10 cellular contexts compared by ENCODE assay signal in genomic region chr10:16967000-16967865, GRCh38.
DNase-seq lines count a peak whose midpoint lies in the region; ATAC-seq and TF ChIP-seq lines count a peak whose summit lies in the region.
"Had no signal": no experiment of that assay in that cellular context is flagged by ENCODE, and none has a peak within 500 bp of the region (broad histone marks: within the 10 kb centered on the region; RNA-seq: fewer than 3 reads in every experiment).

No MANE protein-coding gene starts in this region.

- H3K27ac Mint-ChIP-seq in nephron = peak overlapping the region; percentile 84 to 98 (median 92)

- TF ChIP-seq CTCF in AG10803 (conservative IDR thresholded peaks at IDR 0.05; ENCODE audit: low read length) (no peak), nephron (IDR thresholded peaks at IDR 0.05; ENCODE audit: unreplicated experiment in 3 of 3) (no peak), WERI-Rb-1 (IDR thresholded peaks at IDR 0.05; ENCODE audit: low read depth, low read length) (no peak)

- H3K36me3 ChIP-seq in WERI-Rb-1 = no peaks in the 10 kb centered on the region
- H3K36me3 ChIP-seq: thoracic aorta had no signal

- H3K36me3 Mint-ChIP-seq in nephron (ENCODE audit: low read depth) = no peaks in the 10 kb centered on the region

- peaks cover 63% of the 10 kb centered on the region for H3K4me1 Mint-ChIP-seq in nephron

- H3K4me3 Mint-ChIP-seq in nephron = no peak overlapping the region

- no peak for ATAC-seq in HG03469 (IDR thresholded peaks at IDR 0.05; ENCODE audit: unreplicated experiment)

- H3K27ac ChIP-seq in WERI-Rb-1 = no peak overlapping the region
- H3K27ac ChIP-seq: KMS-11 had no signal

- H3K9me3 ChIP-seq in WERI-Rb-1 (ENCODE audit: severe bottlenecking) = no peaks in the 10 kb centered on the region
- H3K9me3 ChIP-seq: thoracic aorta had no signal

- H3K27me3 Mint-ChIP-seq in nephron (ENCODE audit: low read depth) = no peaks in the 10 kb centered on the region

- H3K27me3 ChIP-seq in WERI-Rb-1 (ENCODE audit: insufficient read depth, low read depth, severe bottlenecking) = no peaks in the 10 kb centered on the region

- DNase-seq in AG10803 (ENCODE audit: low read depth) = peak; percentile 85
- DNase-seq in LHCN-M2 (ENCODE audit: low read depth) = peak; percentile 76
- peak; percentile 88 for DNase-seq in dedifferentiated amniotic fluid mesenchymal stem cell (ENCODE audit: extremely low spot score)
- DNase-seq in SW480 (ENCODE audit: low spot score) = no peak
- no peak for DNase-seq in effector CD8-positive, alpha-beta T cell (lab: John Stamatoyannopoulos, UW)
- DNase-seq in WERI-Rb-1 = no peak

- H3K4me3 ChIP-seq in AG10803 (ENCODE audit: low read length) (0 out of 2 replicates have a peak overlapping the region, but pooled peaks have one; percentile 20), WERI-Rb-1 (ENCODE audit: low read depth, low read length) (no peak overlapping the region)

- no peaks in the 10 kb centered on the region for H3K9me3 Mint-ChIP-seq in nephron

Comparison
In these comparisons a context has a peak if more than half of its experiments do, and no peak if none do; other contexts are left out.
1. DNase-seq: peak in AG10803 (single experiment), LHCN-M2 (single experiment) and dedifferentiated amniotic fluid mesenchymal stem cell (single experiment); none in SW480 (single experiment), effector CD8-positive, alpha-beta T cell (single experiment) and WERI-Rb-1 (single experiment).